Comparison of ENCODE assay signal across 27 cellular contexts in the genomic region with DNA sequence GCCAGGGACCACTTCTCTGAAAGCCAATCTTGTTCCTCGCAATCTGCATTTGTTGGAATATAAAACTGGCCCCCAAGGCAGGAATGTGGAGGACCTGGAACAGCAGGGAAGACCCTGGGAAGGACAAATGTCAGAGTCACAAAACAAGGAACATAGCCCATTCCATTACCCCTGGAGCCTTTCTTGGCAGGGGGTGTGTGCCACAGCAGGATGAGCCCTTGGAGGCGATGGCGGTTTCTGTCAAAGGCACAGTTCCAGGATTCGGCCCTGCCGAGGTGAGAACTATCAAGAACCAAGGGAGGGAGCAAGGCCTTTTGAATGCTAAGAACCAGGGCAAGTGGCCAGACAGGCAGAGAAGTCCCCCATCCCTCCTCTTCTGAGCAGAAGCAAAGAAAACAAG.
"Had no signal": no experiment of that assay in that cellular context is flagged by ENCODE, and none has a peak within 500 bp of the region (broad histone marks: within the 10 kb centered on the region; RNA-seq: fewer than 3 reads in every experiment).

No MANE protein-coding gene starts in this region.

- H3K9me3 Mint-ChIP-seq: mesothelial cell of epicardium; natural killer cell treated with Interleukin-12 subunit alpha and Interleukin-12 subunit beta and Interleukin-15 and Interleukin-18, amount 100 ng/mL, for 72 hours; stimulated activated effector memory CD8-positive, alpha-beta T cell treated with anti-CD3 and anti-CD28 coated beads, Interleukin-12 subunit alpha, Interleukin-12 subunit beta, amount 100 ng/mL, for 72 hours had no signal

- H3K9me3 ChIP-seq: left lung, lower lobe of right lung, ovary, prostate gland, spleen, suprapubic skin, thoracic aorta, tibial artery, uterus had no signal

- H3K27ac Mint-ChIP-seq: immature natural killer cell; mesothelial cell of epicardium; natural killer cell treated with Interleukin-12 subunit alpha and Interleukin-12 subunit beta and Interleukin-15 and Interleukin-18, amount 100 ng/mL, for 72 hours; stimulated activated effector memory CD8-positive, alpha-beta T cell treated with anti-CD3 and anti-CD28 coated beads, Interleukin-12 subunit alpha, Interleukin-12 subunit beta, amount 100 ng/mL, for 72 hours; stimulated activated naive CD8-positive, alpha-beta T cell treated with anti-CD3 and anti-CD28 coated beads, Interleukin-15, Interleukin-2, amounts not matched to agents 100 ng/mL and 50 ng/mL, for 24 hours had no signal

- H3K4me3 Mint-ChIP-seq: immature natural killer cell; mesothelial cell of epicardium; naive thymus-derived CD4-positive, alpha-beta T cell; natural killer cell treated with Interleukin-12 subunit alpha and Interleukin-12 subunit beta and Interleukin-15 and Interleukin-18, amount 100 ng/mL, for 72 hours; stimulated activated effector memory CD8-positive, alpha-beta T cell treated with anti-CD3 and anti-CD28 coated beads, Interleukin-12 subunit alpha, Interleukin-12 subunit beta, amount 100 ng/mL, for 72 hours; stimulated activated naive CD8-positive, alpha-beta T cell treated with anti-CD3 and anti-CD28 coated beads, Interleukin-15, Interleukin-2, amounts not matched to agents 100 ng/mL and 50 ng/mL, for 24 hours had no signal

- ATAC-seq: left colon; left lung; lower lobe of right lung; naive thymus-derived CD4-positive, alpha-beta T cell; natural killer cell treated with Interleukin-12 subunit alpha and Interleukin-12 subunit beta and Interleukin-15 and Interleukin-18, amount 100 ng/mL, for 72 hours; right cardiac atrium; sciatic nerve; stimulated activated effector memory CD8-positive, alpha-beta T cell treated with anti-CD3 and anti-CD28 coated beads, Interleukin-12 subunit alpha, Interleukin-12 subunit beta, amount 100 ng/mL, for 72 hours had no signal

- DNase-seq: hypothalamus; immature natural killer cell; kidney; left colon; left lung; lower lobe of right lung; mammary epithelial cell; mesenchymal stem cell; naive thymus-derived CD4-positive, alpha-beta T cell; ovary; retina; right cardiac atrium; small intestine; spleen; stimulated activated CD4-positive, alpha-beta T cell treated with anti-CD3 and anti-CD28 coated beads, Interleukin-4, amount 100 ng/mL, for 24 hours; stimulated activated naive CD4-positive, alpha-beta T cell; tibial artery; trophoblast cell; uterus had no signal

- H3K36me3 Mint-ChIP-seq: immature natural killer cell; mesothelial cell of epicardium; naive thymus-derived CD4-positive, alpha-beta T cell; natural killer cell treated with Interleukin-12 subunit alpha and Interleukin-12 subunit beta and Interleukin-15 and Interleukin-18, amount 100 ng/mL, for 72 hours; stimulated activated effector memory CD8-positive, alpha-beta T cell treated with anti-CD3 and anti-CD28 coated beads, Interleukin-12 subunit alpha, Interleukin-12 subunit beta, amount 100 ng/mL, for 72 hours had no signal

- H3K4me1 ChIP-seq: left lung, lower lobe of right lung, prostate gland, spleen, suprapubic skin, tibial artery, uterus had no signal

- H3K4me1 Mint-ChIP-seq: immature natural killer cell; naive thymus-derived CD4-positive, alpha-beta T cell; stimulated activated effector memory CD8-positive, alpha-beta T cell treated with anti-CD3 and anti-CD28 coated beads, Interleukin-12 subunit alpha, Interleukin-12 subunit beta, amount 100 ng/mL, for 72 hours had no signal

- H3K4me3 ChIP-seq: left lung, lower lobe of right lung, ovary, prostate gland, spleen, suprapubic skin, thoracic aorta, tibial artery, uterus had no signal

- H3K36me3 ChIP-seq: left lung, lower lobe of right lung, ovary, prostate gland, spleen, suprapubic skin, thoracic aorta, tibial artery, uterus had no signal
